ENCODE assay signal across 13 cellular contexts in genomic region chr9:126528111-126528510, GRCh38.
"Had no signal": no experiment of that assay in that cellular context is flagged by ENCODE, and none has a peak within 500 bp of the region (broad histone marks: within the 10 kb centered on the region; RNA-seq: fewer than 3 reads in every experiment).

No MANE protein-coding gene starts in this region.

- ATAC-seq: activated CD4-positive, CD25-positive, alpha-beta regulatory T cell treated with anti-CD3 and anti-CD28 coated beads, Interleukin-2, amount 50 U/mL, for 24 hours; activated T-cell treated with anti-CD3 and anti-CD28 coated beads, Interleukin-2, amount 50 U/mL, for 4 hours; foreskin keratinocyte; heart left ventricle; sciatic nerve; stimulated activated naive CD8-positive, alpha-beta T cell treated with anti-CD3 and anti-CD28 coated beads, Interleukin-15, Interleukin-2, amounts not matched to agents 100 U/mL and 50 U/mL, for 24 hours had no signal

- H3K27me3 ChIP-seq: suprapubic skin had no signal

- H3K9me3 ChIP-seq: breast epithelium, esophagus muscularis mucosa, heart left ventricle, prostate gland, suprapubic skin had no signal

- H3K4me1 ChIP-seq: breast epithelium, foreskin keratinocyte, prostate gland had no signal

- DNase-seq: activated gamma-delta T cell; activated T-cell treated with anti-CD3 and anti-CD28 coated beads, Interleukin-2, amount 50 U/mL, for 4 hours; anterior cingulate cortex; foreskin keratinocyte; heart left ventricle; stimulated activated CD4-positive, alpha-beta T cell treated with anti-CD3 and anti-CD28 coated beads, Interleukin-2, amount 100 ng/mL, for 48 hours; stimulated activated naive CD8-positive, alpha-beta T cell treated with anti-CD3 and anti-CD28 coated beads, Interleukin-15, Interleukin-2, amounts not matched to agents 100 U/mL and 50 U/mL, for 24 hours had no signal

- H3K36me3 ChIP-seq: breast epithelium, esophagus muscularis mucosa, heart left ventricle, prostate gland, suprapubic skin had no signal

- H3K27ac ChIP-seq: esophagus muscularis mucosa, foreskin keratinocyte, heart left ventricle, prostate gland, suprapubic skin had no signal

- H3K4me3 ChIP-seq: breast epithelium, esophagus muscularis mucosa, heart left ventricle, prostate gland, suprapubic skin had no signal
